In the genomic region with DNA sequence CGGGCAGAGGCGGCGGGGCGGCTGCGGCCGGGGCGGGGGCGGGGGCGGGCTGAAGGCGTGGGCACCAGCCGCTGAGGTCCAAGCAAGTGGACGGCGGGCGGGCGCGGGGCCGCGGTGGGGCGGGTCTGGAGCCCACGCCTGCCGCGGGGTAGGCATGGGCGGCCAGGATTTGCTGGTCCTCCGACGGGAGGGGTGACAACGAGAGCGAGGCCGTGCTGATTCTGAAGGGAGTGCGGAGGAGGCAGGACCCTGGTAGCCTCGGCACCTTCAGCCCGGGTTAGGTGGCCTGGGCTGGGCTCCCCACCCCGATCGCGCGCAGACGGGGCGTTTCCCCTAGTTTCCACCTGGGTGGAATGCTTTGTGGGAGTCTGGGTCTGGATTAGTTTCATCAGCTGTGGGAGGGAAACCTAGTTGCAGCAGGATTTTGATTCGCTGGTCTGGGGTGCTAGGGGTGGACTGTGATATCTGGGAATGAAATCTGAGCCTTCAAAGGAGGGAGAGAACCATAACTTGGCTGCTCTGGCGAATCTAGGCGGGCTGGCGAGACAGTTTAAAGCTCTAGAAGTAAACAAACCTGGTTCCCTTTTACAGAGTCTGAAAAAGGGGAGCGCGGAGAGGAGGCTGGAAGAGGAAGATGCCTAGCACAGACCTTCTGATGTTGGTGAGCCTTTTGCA, we compare ENCODE assay signal across 1 cellular context.
A peak's percentile ranks its signal among the peaks of the same experiment; 100 is the strongest.
TF ChIP-seq lines count a peak whose summit lies in the region.

No MANE protein-coding gene starts in this region.

TF ChIP-seq in K562, 482 proteins besides CTCF, POLR2A, EP300 and RAD21 (continued from another document and continues in another):
- TF ChIP-seq ZNF318 (IDR thresholded peaks at IDR 0.05; ENCODE audit: borderline replicate concordance in 1 of 2, low read depth in 1 of 2) (peak in 1 of 2 experiments; percentile 56; a peak in 1 of 4 replicates), ZNF583 (CRISPR knock-in tag; IDR thresholded peaks at IDR 0.05) (no peak), NFXL1 (CRISPR knock-in tag; IDR thresholded peaks at IDR 0.05) (no peak), TRIM28 (IDR thresholded peaks at IDR 0.05) (no peak), KDM5B (IDR thresholded peaks at IDR 0.05; ENCODE audit: insufficient replicate concordance, low read depth, low read length) (peak; percentile 76), MAZ (CRISPR knock-in tag; conservative IDR thresholded peaks at IDR 0.05 in 1 of 2, IDR thresholded peaks at IDR 0.05 in 1 of 2) (peak in 1 of 2 experiments; percentile 66; a peak in 3 of 4 replicates), NFE2L1 (tag; IDR thresholded peaks at IDR 0.05; ENCODE audit: borderline replicate concordance, low read depth) (no peak), NUFIP1 (IDR thresholded peaks at IDR 0.05; ENCODE audit: partially characterized antibody) (no peak), TCF3 (CRISPR knock-in tag; IDR thresholded peaks at IDR 0.05) (no peak), JUND (IDR thresholded peaks at IDR 0.05; ENCODE audit: borderline replicate concordance, low read depth, low read length) (0 out of 2 replicates have a peak, but pooled peaks have one; percentile 26), JUND (tag; IDR thresholded peaks at IDR 0.05; ENCODE audit: borderline replicate concordance, low read depth, low read length) (no peak; the same call in 2 of the 3 replicates), CCNT2 (IDR thresholded peaks at IDR 0.05; ENCODE audit: borderline replicate concordance, extremely low read depth, insufficient read length, low read depth, low read length) (peak; percentile 13), ZNF655 (CRISPR knock-in tag; IDR thresholded peaks at IDR 0.05) (no peak), L3MBTL2 (IDR thresholded peaks at IDR 0.05) (peak; percentile 7; the same call in 1 of the 2 replicates), SRSF7 (optimal IDR thresholded peaks at IDR 0.05; ENCODE audit: low read depth, low read length) (no peak), SOX6 (IDR thresholded peaks at IDR 0.05) (peak; percentile 59), ZNF436 (CRISPR knock-in tag; IDR thresholded peaks at IDR 0.05) (no peak), TCF7L2 (IDR thresholded peaks at IDR 0.05; ENCODE audit: low read depth, low read length) (no peak), ASH1L (IDR thresholded peaks at IDR 0.05; ENCODE audit: borderline replicate concordance, low read depth, partially characterized antibody) (no peak), PCBP1 (IDR thresholded peaks at IDR 0.05; ENCODE audit: low read depth, low read length, poor library complexity, severe bottlenecking) (peak; percentile 13), E2F5 (CRISPR knock-in tag; IDR thresholded peaks at IDR 0.05) (no peak), ATF3 (IDR thresholded peaks at IDR 0.05) (no peak; the same call in 1 of the 2 replicates), ATF3 (CRISPR knock-in tag; conservative IDR thresholded peaks at IDR 0.05) (no peak), PHF20 (IDR thresholded peaks at IDR 0.05; ENCODE audit: partially characterized antibody) (no peak)
- TF ChIP-seq, protein P1, sequence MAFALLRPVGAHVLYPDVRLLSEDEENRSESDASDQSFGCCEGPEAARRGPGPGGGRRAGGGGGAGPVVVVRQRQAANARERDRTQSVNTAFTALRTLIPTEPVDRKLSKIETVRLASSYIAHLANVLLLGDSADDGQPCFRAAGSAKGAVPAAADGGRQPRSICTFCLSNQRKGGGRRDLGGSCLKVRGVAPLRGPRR (CRISPR knock-in tag; IDR thresholded peaks at IDR 0.05): no peak
- TF ChIP-seq, protein P2, sequence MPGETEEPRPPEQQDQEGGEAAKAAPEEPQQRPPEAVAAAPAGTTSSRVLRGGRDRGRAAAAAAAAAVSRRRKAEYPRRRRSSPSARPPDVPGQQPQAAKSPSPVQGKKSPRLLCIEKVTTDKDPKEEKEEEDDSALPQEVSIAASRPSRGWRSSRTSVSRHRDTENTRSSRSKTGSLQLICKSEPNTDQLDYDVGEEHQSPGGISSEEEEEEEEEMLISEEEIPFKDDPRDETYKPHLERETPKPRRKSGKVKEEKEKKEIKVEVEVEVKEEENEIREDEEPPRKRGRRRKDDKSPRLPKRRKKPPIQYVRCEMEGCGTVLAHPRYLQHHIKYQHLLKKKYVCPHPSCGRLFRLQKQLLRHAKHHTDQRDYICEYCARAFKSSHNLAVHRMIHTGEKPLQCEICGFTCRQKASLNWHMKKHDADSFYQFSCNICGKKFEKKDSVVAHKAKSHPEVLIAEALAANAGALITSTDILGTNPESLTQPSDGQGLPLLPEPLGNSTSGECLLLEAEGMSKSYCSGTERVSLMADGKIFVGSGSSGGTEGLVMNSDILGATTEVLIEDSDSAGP (CRISPR knock-in tag; IDR thresholded peaks at IDR 0.05): no peak
- TF ChIP-seq, protein P3, sequence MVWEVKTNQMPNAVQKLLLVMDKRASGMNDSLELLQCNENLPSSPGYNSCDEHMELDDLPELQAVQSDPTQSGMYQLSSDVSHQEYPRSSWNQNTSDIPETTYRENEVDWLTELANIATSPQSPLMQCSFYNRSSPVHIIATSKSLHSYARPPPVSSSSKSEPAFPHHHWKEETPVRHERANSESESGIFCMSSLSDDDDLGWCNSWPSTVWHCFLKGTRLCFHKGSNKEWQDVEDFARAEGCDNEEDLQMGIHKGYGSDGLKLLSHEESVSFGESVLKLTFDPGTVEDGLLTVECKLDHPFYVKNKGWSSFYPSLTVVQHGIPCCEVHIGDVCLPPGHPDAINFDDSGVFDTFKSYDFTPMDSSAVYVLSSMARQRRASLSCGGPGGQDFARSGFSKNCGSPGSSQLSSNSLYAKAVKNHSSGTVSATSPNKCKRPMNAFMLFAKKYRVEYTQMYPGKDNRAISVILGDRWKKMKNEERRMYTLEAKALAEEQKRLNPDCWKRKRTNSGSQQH (CRISPR knock-in tag; IDR thresholded peaks at IDR 0.05): no peak
- TF ChIP-seq, protein P4, sequence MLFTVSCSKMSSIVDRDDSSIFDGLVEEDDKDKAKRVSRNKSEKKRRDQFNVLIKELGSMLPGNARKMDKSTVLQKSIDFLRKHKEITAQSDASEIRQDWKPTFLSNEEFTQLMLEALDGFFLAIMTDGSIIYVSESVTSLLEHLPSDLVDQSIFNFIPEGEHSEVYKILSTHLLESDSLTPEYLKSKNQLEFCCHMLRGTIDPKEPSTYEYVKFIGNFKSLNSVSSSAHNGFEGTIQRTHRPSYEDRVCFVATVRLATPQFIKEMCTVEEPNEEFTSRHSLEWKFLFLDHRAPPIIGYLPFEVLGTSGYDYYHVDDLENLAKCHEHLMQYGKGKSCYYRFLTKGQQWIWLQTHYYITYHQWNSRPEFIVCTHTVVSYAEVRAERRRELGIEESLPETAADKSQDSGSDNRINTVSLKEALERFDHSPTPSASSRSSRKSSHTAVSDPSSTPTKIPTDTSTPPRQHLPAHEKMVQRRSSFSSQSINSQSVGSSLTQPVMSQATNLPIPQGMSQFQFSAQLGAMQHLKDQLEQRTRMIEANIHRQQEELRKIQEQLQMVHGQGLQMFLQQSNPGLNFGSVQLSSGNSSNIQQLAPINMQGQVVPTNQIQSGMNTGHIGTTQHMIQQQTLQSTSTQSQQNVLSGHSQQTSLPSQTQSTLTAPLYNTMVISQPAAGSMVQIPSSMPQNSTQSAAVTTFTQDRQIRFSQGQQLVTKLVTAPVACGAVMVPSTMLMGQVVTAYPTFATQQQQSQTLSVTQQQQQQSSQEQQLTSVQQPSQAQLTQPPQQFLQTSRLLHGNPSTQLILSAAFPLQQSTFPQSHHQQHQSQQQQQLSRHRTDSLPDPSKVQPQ (CRISPR knock-in tag; IDR thresholded peaks at IDR 0.05; ENCODE audit: borderline replicate concordance): no peak
- TF ChIP-seq, protein P5, sequence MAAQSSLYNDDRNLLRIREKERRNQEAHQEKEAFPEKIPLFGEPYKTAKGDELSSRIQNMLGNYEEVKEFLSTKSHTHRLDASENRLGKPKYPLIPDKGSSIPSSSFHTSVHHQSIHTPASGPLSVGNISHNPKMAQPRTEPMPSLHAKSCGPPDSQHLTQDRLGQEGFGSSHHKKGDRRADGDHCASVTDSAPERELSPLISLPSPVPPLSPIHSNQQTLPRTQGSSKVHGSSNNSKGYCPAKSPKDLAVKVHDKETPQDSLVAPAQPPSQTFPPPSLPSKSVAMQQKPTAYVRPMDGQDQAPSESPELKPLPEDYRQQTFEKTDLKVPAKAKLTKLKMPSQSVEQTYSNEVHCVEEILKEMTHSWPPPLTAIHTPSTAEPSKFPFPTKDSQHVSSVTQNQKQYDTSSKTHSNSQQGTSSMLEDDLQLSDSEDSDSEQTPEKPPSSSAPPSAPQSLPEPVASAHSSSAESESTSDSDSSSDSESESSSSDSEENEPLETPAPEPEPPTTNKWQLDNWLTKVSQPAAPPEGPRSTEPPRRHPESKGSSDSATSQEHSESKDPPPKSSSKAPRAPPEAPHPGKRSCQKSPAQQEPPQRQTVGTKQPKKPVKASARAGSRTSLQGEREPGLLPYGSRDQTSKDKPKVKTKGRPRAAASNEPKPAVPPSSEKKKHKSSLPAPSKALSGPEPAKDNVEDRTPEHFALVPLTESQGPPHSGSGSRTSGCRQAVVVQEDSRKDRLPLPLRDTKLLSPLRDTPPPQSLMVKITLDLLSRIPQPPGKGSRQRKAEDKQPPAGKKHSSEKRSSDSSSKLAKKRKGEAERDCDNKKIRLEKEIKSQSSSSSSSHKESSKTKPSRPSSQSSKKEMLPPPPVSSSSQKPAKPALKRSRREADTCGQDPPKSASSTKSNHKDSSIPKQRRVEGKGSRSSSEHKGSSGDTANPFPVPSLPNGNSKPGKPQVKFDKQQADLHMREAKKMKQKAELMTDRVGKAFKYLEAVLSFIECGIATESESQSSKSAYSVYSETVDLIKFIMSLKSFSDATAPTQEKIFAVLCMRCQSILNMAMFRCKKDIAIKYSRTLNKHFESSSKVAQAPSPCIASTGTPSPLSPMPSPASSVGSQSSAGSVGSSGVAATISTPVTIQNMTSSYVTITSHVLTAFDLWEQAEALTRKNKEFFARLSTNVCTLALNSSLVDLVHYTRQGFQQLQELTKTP (IDR thresholded peaks at IDR 0.05; ENCODE audit: low read depth in 1 of 2, partially characterized antibody in 2 of 2): peak in 1 of 2 experiments; percentile 39
